ENCODE assay signal across 1 cellular context in genomic region chr10:97849491-97850402, GRCh38.
A peak's percentile ranks its signal among the peaks of the same experiment; 100 is the strongest.
TF ChIP-seq lines count a peak whose summit lies in the region.

TSS of gene GOLGA7B (plus strand) at chr10:97849843. CDS start at chr10:97850304, 461 bp downstream.

TF ChIP-seq in K562, 482 proteins besides CTCF, POLR2A, EP300 and RAD21 (continued from another document):
- TF ChIP-seq HINFP (tag; conservative IDR thresholded peaks at IDR 0.05; ENCODE audit: low read depth), result no peak
- TF ChIP-seq EWSR1 (IDR thresholded peaks at IDR 0.05; ENCODE audit: borderline replicate concordance, low read depth, partially characterized antibody), result no peak
- TF ChIP-seq SIN3A (IDR thresholded peaks at IDR 0.05; ENCODE audit: borderline replicate concordance in 2 of 2, control insufficient read depth in 1 of 2, low read depth in 2 of 2, low read length in 2 of 2), result peak in 1 of 2 experiments; percentile 87; a peak in 1 of 4 replicates
- no peak for TF ChIP-seq ZBTB33 (CRISPR knock-in tag; IDR thresholded peaks at IDR 0.05)
- TF ChIP-seq REST (CRISPR knock-in tag; IDR thresholded peaks at IDR 0.05; ENCODE audit: low read depth), result peak; percentile 81
- TF ChIP-seq MAZ (CRISPR knock-in tag; conservative IDR thresholded peaks at IDR 0.05 in 1 of 2, IDR thresholded peaks at IDR 0.05 in 1 of 2), result peak; percentile 43 to 44; a peak in 1 of 4 replicates
- TF ChIP-seq HNRNPUL1 (IDR thresholded peaks at IDR 0.05; ENCODE audit: low read length), result no peak
- TF ChIP-seq IRF1 (CRISPR knock-in tag; IDR thresholded peaks at IDR 0.05; ENCODE audit: borderline replicate concordance), result no peak
- 0 out of 2 replicates have a peak, but pooled peaks have one; percentile 32 for TF ChIP-seq ARID4B (CRISPR knock-in tag; IDR thresholded peaks at IDR 0.05)
- peak; percentile 95 for TF ChIP-seq ZBTB7A (IDR thresholded peaks at IDR 0.05; ENCODE audit: borderline replicate concordance, control insufficient read depth, low read depth, low read length)
- no peak for TF ChIP-seq GTF2E2 (tag; IDR thresholded peaks at IDR 0.05)
- no peak for TF ChIP-seq ZFX (CRISPR knock-in tag; IDR thresholded peaks at IDR 0.05)
TF ChIP-seq in K562: peak in this region for 7.
